Comparison of ENCODE assay signal across 8 cellular contexts in genomic region chr6:44630125-44631028, GRCh38.
DNase-seq lines count a peak whose midpoint lies in the region; ATAC-seq and TF ChIP-seq lines count a peak whose summit lies in the region.

No MANE protein-coding gene starts in this region.

- POLR2A ChIA-PET in AG04450 (lab: Yijun Ruan, JAX): no interaction called here
- POLR2A ChIA-PET in activated CD8-positive, alpha-beta T cell treated with anti-CD3 and anti-CD28 coated beads for 36 hours (lab: Charles Lee): interaction anchor here (1.0 to 1.1 kb wide), 2 partner anchors 13 to 32 kb away, joined by 3 read pairs; no protein-coding TSS in a partner anchor

- DNase-seq in AG04450 (ENCODE audit: low read depth, low spot score) (peak; percentile 23), NCI-H226 (peak; percentile 42), foreskin melanocyte (peak; percentile 9), retina (peak; percentile 33)
- DNase-seq in activated CD8-positive, alpha-beta T cell treated with anti-CD3 and anti-CD28 coated beads for 36 hours: peak; percentile 50

- peak; percentile 56 for ATAC-seq in activated CD8-positive, alpha-beta T cell treated with anti-CD3 and anti-CD28 coated beads for 36 hours
- no peak for ATAC-seq in HG03108 (IDR thresholded peaks at IDR 0.05; ENCODE audit: unreplicated experiment)
- ATAC-seq in GM21619 (IDR thresholded peaks at IDR 0.05; ENCODE audit: unreplicated experiment): no peak

- H3K27me3 ChIP-seq in AG04450 (ENCODE audit: control insufficient read depth, insufficient read depth, low read length): peaks cover 20% of the 10 kb centered on the region

- no peak overlapping the region for H3K4me3 Mint-ChIP-seq in activated CD8-positive, alpha-beta T cell treated with anti-CD3 and anti-CD28 coated beads for 36 hours

- TF ChIP-seq CTCF in AG04450 (IDR thresholded peaks at IDR 0.05; ENCODE audit: low read depth, low read length) (peak; percentile 71), GM12874 (IDR thresholded peaks at IDR 0.05; ENCODE audit: insufficient read depth, low read depth, low read length) (peak; percentile 67)
- peak; percentile 39 for TF ChIP-seq CTCF in activated CD8-positive, alpha-beta T cell treated with anti-CD3 and anti-CD28 coated beads for 36 hours (IDR thresholded peaks at IDR 0.05)

- H3K27ac Mint-ChIP-seq in activated CD8-positive, alpha-beta T cell treated with anti-CD3 and anti-CD28 coated beads for 36 hours: no peak overlapping the region

- peaks cover 6% of the 10 kb centered on the region for H3K4me1 Mint-ChIP-seq in activated CD8-positive, alpha-beta T cell treated with anti-CD3 and anti-CD28 coated beads for 36 hours (ENCODE audit: low read depth)

- H3K9me3 ChIP-seq in AG04450 (ENCODE audit: control insufficient read depth, insufficient read depth, low read length): no peaks in the 10 kb centered on the region

- H3K36me3 Mint-ChIP-seq in activated CD8-positive, alpha-beta T cell treated with anti-CD3 and anti-CD28 coated beads for 36 hours (ENCODE audit: low read depth): no peaks in the 10 kb centered on the region

- intact Hi-C loops in activated CD8-positive, alpha-beta T cell treated with anti-CD3 and anti-CD28 coated beads for 36 hours (cut with micrococcal nuclease): no loop called here

- no peaks in the 10 kb centered on the region for H3K9me3 Mint-ChIP-seq in activated CD8-positive, alpha-beta T cell treated with anti-CD3 and anti-CD28 coated beads for 36 hours

- no peak overlapping the region for H3K27ac ChIP-seq in AG04450 (ENCODE audit: low read depth, low read length)

- no peaks in the 10 kb centered on the region for H3K27me3 Mint-ChIP-seq in activated CD8-positive, alpha-beta T cell treated with anti-CD3 and anti-CD28 coated beads for 36 hours

- CTCF ChIA-PET in AG04450 (lab: Charles Lee): interaction anchor here (0.6 to 4.8 kb wide), 41 partner anchors 9 to 1460 kb away, joined by 3 to 60 read pairs (median 4); partner anchors contain the start of genes RUNX2 and SUPT3H
- CTCF ChIA-PET in activated CD8-positive, alpha-beta T cell treated with anti-CD3 and anti-CD28 coated beads for 36 hours (lab: Charles Lee): interaction anchor here (0.7 to 2.8 kb wide), 15 partner anchors 9 to 1297 kb away, joined by 3 to 22 read pairs (median 3); no protein-coding TSS in a partner anchor

- H3K4me3 ChIP-seq in AG04450 (ENCODE audit: low read depth, low read length): no peak overlapping the region
